In the genomic region with DNA sequence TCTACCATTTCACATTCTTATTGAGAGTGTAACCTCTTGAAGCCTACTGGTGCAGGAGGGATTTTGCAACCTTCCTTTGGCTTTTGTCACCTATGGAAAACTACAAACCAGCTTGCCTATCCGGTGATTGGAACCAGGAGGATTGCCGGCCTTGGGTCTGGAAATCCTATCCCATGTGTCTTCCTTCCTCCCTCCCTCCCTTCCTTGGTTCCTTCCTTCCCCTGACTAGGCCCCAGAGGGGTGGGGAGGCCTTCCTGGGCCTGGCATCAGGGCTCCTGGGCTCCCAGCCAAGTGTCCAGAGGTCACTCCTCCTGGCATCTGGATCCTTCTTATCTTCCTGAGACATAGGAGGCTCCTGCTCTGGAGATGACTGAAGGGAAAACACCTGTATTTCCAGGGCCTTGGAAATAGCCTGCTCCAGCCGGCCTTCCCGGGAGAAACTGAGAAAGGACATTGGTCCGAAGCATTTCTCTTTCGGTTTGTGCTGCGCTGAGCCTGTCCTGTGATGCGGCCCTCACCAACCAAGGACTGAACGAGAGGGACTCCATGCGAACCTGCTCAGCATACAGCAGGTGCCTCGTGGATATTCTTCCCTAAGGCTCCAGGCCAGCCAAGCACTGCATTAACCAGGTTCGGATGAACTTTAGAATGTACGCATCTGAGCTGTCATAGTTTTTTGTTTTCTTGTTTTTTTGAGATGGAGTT, we compare ENCODE assay signal across 10 cellular contexts. TPM values are rescaled to one million over a fixed set of nuclear protein-coding genes. Genes with fewer than 3 reads are reported as not detected.
A peak's percentile ranks its signal among the peaks of the same experiment; 100 is the strongest.
DNase-seq lines count a peak whose midpoint lies in the region; ATAC-seq and TF ChIP-seq lines count a peak whose summit lies in the region.
"Had no signal": no experiment of that assay in that cellular context is flagged by ENCODE, and none has a peak within 500 bp of the region (broad histone marks: within the 10 kb centered on the region; RNA-seq: fewer than 3 reads in every experiment).

No MANE protein-coding gene starts in this region.

- H3K4me1 ChIP-seq in Panc1 (ENCODE audit: control insufficient read depth, insufficient read depth, low read length) (peaks cover 70% of the 10 kb centered on the region), fibroblast of lung (ENCODE audit: control insufficient read depth, extremely low read depth, insufficient read depth, low read length) (peaks cover 24% of the 10 kb centered on the region)

- no peaks in the 10 kb centered on the region for H3K9me3 ChIP-seq in Panc1 (ENCODE audit: control insufficient read depth, insufficient read depth, low read depth, low read length)
- H3K9me3 ChIP-seq in fibroblast of lung (ENCODE audit: control insufficient read depth, insufficient read depth, low read depth, low read length), result no peaks in the 10 kb centered on the region

- POLR2A ChIA-PET in Panc1 (lab: Charles Lee), result no interaction called here
- POLR2A ChIA-PET in HEK293T (lab: Yijun Ruan, JAX), result interaction anchor here (0.7 kb wide), 1 partner anchor 43 kb away, joined by 3 read pairs; a partner anchor contains a TSS

- H3K4me3 ChIP-seq in Panc1 (ENCODE audit: low read depth in 2 of 2, low read length in 2 of 2) (peak overlapping the region in 1 of 2 experiments; percentile 27; a peak in 2 of 4 replicates), fibroblast of lung (replicated peaks in 1 of 4; ENCODE audit: control extremely low read depth in 1 of 4, insufficient read depth in 1 of 4, low read depth in 3 of 4, low read length in 4 of 4) (no peak overlapping the region)

- no peaks in the 10 kb centered on the region for H3K27me3 ChIP-seq in Panc1 (ENCODE audit: control insufficient read depth, insufficient read depth, low read length)
- H3K27me3 ChIP-seq in fibroblast of lung (ENCODE audit: control insufficient read depth, insufficient read depth, low read length), result no peaks in the 10 kb centered on the region

- in situ Hi-C loops in Panc1 (cut with HindIII; ENCODE audit: low pct_unique_long_range_greater_than_20kb, low sequenced_read_pairs), result no loop called here

- H3K79me2 ChIP-seq in fibroblast of lung (ENCODE audit: control insufficient read depth, insufficient read depth, low read length), result no peaks in the 10 kb centered on the region

- BruUV-seq in Panc1 (replicated peaks; lab: Mats Ljungman, UMichigan), result no TSS peak

- TF ChIP-seq CTCF in CD14-positive monocyte (IDR thresholded peaks at IDR 0.05) (no peak), Panc1 (IDR thresholded peaks at IDR 0.05) (no peak), fibroblast of lung (conservative IDR thresholded peaks at IDR 0.05 in 1 of 2, IDR thresholded peaks at IDR 0.05 in 1 of 2; ENCODE audit: low read depth in 1 of 2, low read length in 2 of 2) (no peak), nephron progenitor cell (IDR thresholded peaks at IDR 0.05) (no peak)

- no peak overlapping the region for H2AFZ ChIP-seq in fibroblast of lung (ENCODE audit: low read length)

- CTCF ChIA-PET in Panc1 (lab: Charles Lee), result no interaction called here
- CTCF ChIA-PET in HEK293T (lab: Yijun Ruan, JAX), result no interaction called here

- peak; percentile 39 for ATAC-seq in Panc1
- no peak for ATAC-seq in GM19452 (IDR thresholded peaks at IDR 0.05; ENCODE audit: unreplicated experiment)
- no peak for ATAC-seq in HG03521 (IDR thresholded peaks at IDR 0.05; ENCODE audit: unreplicated experiment)

- peaks cover 0 to 3% (median 0%) of the 10 kb centered on the region in 3 donors for H3K27me3 Mint-ChIP-seq in CD14-positive monocyte (ENCODE audit: low read depth in 3 of 3)
- peaks cover 4% of the 10 kb centered on the region for H3K27me3 Mint-ChIP-seq in nephron progenitor cell (ENCODE audit: low read depth, poor library complexity)

- peak overlapping the region in 6 of 7 donors; percentile 57 to 93 (median 87) for H3K27ac Mint-ChIP-seq in CD14-positive monocyte
- no peak overlapping the region for H3K27ac Mint-ChIP-seq in nephron progenitor cell

- intact Hi-C loops in CD14-positive monocyte (cut with micrococcal nuclease), result no loop called here
- intact Hi-C loops in Panc1 (cut with micrococcal nuclease; ENCODE audit: unreplicated experiment), result loop anchor here (5.0 kb wide), 1 partner anchor 72 kb away; no protein-coding TSS in a partner anchor

- H3K4me2 ChIP-seq in fibroblast of lung (ENCODE audit: extremely low read depth, insufficient read depth, low read length), result peak overlapping the region; percentile 10

- H3K27ac ChIP-seq in Panc1 (ENCODE audit: low read length), result peak overlapping the region; percentile 93
- H3K27ac ChIP-seq in fibroblast of lung (ENCODE audit: insufficient read depth, low read length), result peak overlapping the region; percentile 86

- H3K36me3 Mint-ChIP-seq in CD14-positive monocyte (no peaks in the 10 kb centered on the region), nephron progenitor cell (ENCODE audit: low read depth) (no peaks in the 10 kb centered on the region)

- no peaks in the 10 kb centered on the region for H4K20me1 ChIP-seq in fibroblast of lung (ENCODE audit: control insufficient read depth, extremely low read depth, insufficient read depth, low read length)

- H3K9me3 Mint-ChIP-seq in CD14-positive monocyte (no peaks in the 10 kb centered on the region), nephron progenitor cell (no peaks in the 10 kb centered on the region)

- no peak overlapping the region for H3K9ac ChIP-seq in fibroblast of lung (ENCODE audit: insufficient read depth, low read length)

- no peak overlapping the region for H3K4me3 Mint-ChIP-seq in CD14-positive monocyte
- peak overlapping the region; percentile 35 for H3K4me3 Mint-ChIP-seq in nephron progenitor cell

- H3K4me1 Mint-ChIP-seq in CD14-positive monocyte (peaks cover 74% of the 10 kb centered on the region), nephron progenitor cell (peaks cover 47% of the 10 kb centered on the region)

- DNase-seq in CD14-positive monocyte (ENCODE audit: low spot score), result no peak
- DNase-seq in Panc1 (ENCODE audit: low read depth, low spot score), result no peak
- peak in 1 of 2 donors; percentile 45 for DNase-seq in fibroblast of lung (ENCODE audit: low read depth in 2 of 2)
- DNase-seq in nephron progenitor cell, result no peak
- no peak for DNase-seq in NCI-H526 treated with DMSO at 0.1 percent for 48 hours (lab: John Stamatoyannopoulos, UW)
- DNase-seq in HEK293T (ENCODE audit: extremely low spot score), result no peak
- DNase-seq: DMS79; stimulated activated CD4-positive, alpha-beta T cell treated with anti-CD3 and anti-CD28 coated beads, Interleukin-4, amount 100 ng/mL, for 24 hours had no signal

- H3K36me3 ChIP-seq in Panc1 (ENCODE audit: control insufficient read depth, insufficient read depth, low read length) (no peaks in the 10 kb centered on the region), fibroblast of lung (ENCODE audit: control insufficient read depth, insufficient read depth, low read length) (no peaks in the 10 kb centered on the region)

TF ChIP-seq in HEK293T, 16 proteins besides CTCF, POLR2A, EP300 and RAD21:
- TF ChIP-seq ARNT (IDR thresholded peaks at IDR 0.05), result no peak
- TF ChIP-seq BHLHE40 (IDR thresholded peaks at IDR 0.05; ENCODE audit: borderline replicate concordance), result no peak
- TF ChIP-seq FOXK2 (IDR thresholded peaks at IDR 0.05), result no peak
- TF ChIP-seq SP1 (IDR thresholded peaks at IDR 0.05), result no peak
- no peak for TF ChIP-seq L3MBTL2 (conservative IDR thresholded peaks at IDR 0.05)
- TF ChIP-seq ZNF384 (IDR thresholded peaks at IDR 0.05), result no peak
- TF ChIP-seq ELF4 (IDR thresholded peaks at IDR 0.05), result no peak
- no peak for TF ChIP-seq FOXM1 (IDR thresholded peaks at IDR 0.05; ENCODE audit: borderline replicate concordance)
- TF ChIP-seq SUZ12 (IDR thresholded peaks at IDR 0.05), result no peak
- no peak for TF ChIP-seq LEF1 (IDR thresholded peaks at IDR 0.05; ENCODE audit: borderline replicate concordance)

RNA-seq across cellular contexts. Expression of a gene that starts 43.4 kb away (rescaled TPM):
- polyA plus RNA-seq in CD14-positive monocyte (100 to 1,000 TPM; 480 to 572 TPM), fibroblast of lung (225 and 253 TPM in 2 replicates)
- total RNA-seq in Panc1 (2021; ENCODE audit: unreplicated experiment) (197 TPM), fibroblast of lung (190 and 254 TPM in 2 replicates)
- polyA plus RNA-seq in Panc1 (2012; ENCODE audit: insufficient read length), result 107 TPM
- 191 and 218 TPM in 2 replicates for polyA plus RNA-seq in fibroblast of lung (2012)
- polyA minus RNA-seq in fibroblast of lung (ENCODE audit: low replicate concordance), result 31.7 and 41.0 TPM in 2 replicates
